In genomic region chr1:10724948-10725852, GRCh38 we compare ENCODE assay signal across 10 cellular contexts.
DNase-seq lines count a peak whose midpoint lies in the region; ATAC-seq, FAIRE-seq and TF ChIP-seq lines count a peak whose summit lies in the region.
"Had no signal": no experiment of that assay in that cellular context is flagged by ENCODE, and none has a peak within 500 bp of the region (broad histone marks: within the 10 kb centered on the region; RNA-seq: fewer than 3 reads in every experiment).

No MANE protein-coding gene starts in this region.

- H3K27me3 ChIP-seq in WERI-Rb-1 (ENCODE audit: insufficient read depth, low read depth, severe bottlenecking): no peaks in the 10 kb centered on the region
- H3K27me3 ChIP-seq: BLaER1 had no signal

- FAIRE-seq in RCC 7860 (lab: Jason Lieb, UNC): no peak

- H3K4me3 ChIP-seq in WERI-Rb-1 (ENCODE audit: low read depth, low read length): no peak overlapping the region
- H3K4me3 ChIP-seq: BLaER1 had no signal

- peaks cover 4% of the 10 kb centered on the region for H3K36me3 ChIP-seq in WERI-Rb-1
- H3K36me3 ChIP-seq: BLaER1 had no signal

- DNase-seq in Right ventricle myocardium inferior (ENCODE audit: missing footprints): peak; percentile 74
- DNase-seq in cardiac septum (ENCODE audit: low spot score): no peak
- DNase-seq in WERI-Rb-1: peak; percentile 70
- DNase-seq in kidney tubule cell (ENCODE audit: low spot score): peak; percentile 26
- no peak for DNase-seq in RPMI8226
- no peak for DNase-seq in HuH-7.5 (ENCODE audit: low spot score)
- DNase-seq in RCC 7860 (ENCODE audit: low spot score): no peak
- DNase-seq: activated B cell treated with CpG ODN at 0.5 μM for 24 hours had no signal

- H3K9me3 ChIP-seq in WERI-Rb-1 (ENCODE audit: severe bottlenecking): no peaks in the 10 kb centered on the region
- H3K9me3 ChIP-seq: BLaER1 had no signal

- no peak for TF ChIP-seq CTCF in WERI-Rb-1 (IDR thresholded peaks at IDR 0.05; ENCODE audit: low read depth, low read length)

- peak overlapping the region; percentile 88 for H3K27ac ChIP-seq in WERI-Rb-1
- H3K27ac ChIP-seq: BLaER1 had no signal

- intact Hi-C loops in Right ventricle myocardium inferior (cut with DNase I): loop anchor here (5.0 kb wide), 1 partner anchor 43 kb away; no protein-coding TSS in a partner anchor
- intact Hi-C loops in cardiac septum (cut with DNase I): loop anchor here (10.0 kb wide), 1 partner anchor 140 kb away; no protein-coding TSS in a partner anchor

- peak; percentile 21 for ATAC-seq in Right ventricle myocardium inferior
- ATAC-seq in GM18519 (IDR thresholded peaks at IDR 0.05; ENCODE audit: low FRiP score, unreplicated experiment): no peak

Comparison
In these comparisons a context has a peak if more than half of its experiments do, and no peak if none do; other contexts are left out.
1. DNase-seq: peak in Right ventricle myocardium inferior (single experiment), WERI-Rb-1 (single experiment) and kidney tubule cell (single experiment); none in cardiac septum (single experiment), RPMI8226 (single experiment), HuH-7.5 (single experiment) and RCC 7860 (single experiment).